ENCODE assay signal across 20 cellular contexts in the genomic region with DNA sequence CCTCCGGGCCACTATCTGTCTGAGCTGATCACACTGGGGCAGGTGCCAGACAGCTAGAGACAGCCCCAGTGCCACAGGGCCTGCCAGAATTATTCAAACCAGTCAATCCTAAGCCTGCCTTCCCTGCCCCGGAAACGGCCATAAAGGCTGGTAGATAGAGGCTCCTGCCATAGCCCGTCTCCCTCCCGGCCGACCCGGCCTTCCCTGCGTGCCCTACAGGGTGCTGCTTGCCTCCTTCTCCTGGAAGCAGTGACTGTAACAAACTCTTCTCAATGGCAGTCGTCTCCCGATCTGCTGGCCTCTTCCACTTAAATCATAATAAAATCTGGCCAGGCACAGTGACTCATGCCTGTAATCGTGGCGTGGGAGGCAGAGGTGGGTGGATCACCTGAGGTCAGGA.
"Had no signal": no experiment of that assay in that cellular context is flagged by ENCODE, and none has a peak within 500 bp of the region (broad histone marks: within the 10 kb centered on the region; RNA-seq: fewer than 3 reads in every experiment).

No MANE protein-coding gene starts in this region.

- H3K27ac ChIP-seq: adrenal gland, epithelial cell of prostate, foreskin keratinocyte, hepatocyte, prostate gland, skin epidermis, VCaP had no signal

- H3K4me1 ChIP-seq: adrenal gland, foreskin keratinocyte, prostate gland had no signal

- H3K36me3 Mint-ChIP-seq: activated naive CD4-positive, alpha-beta T cell treated with anti-CD3 and anti-CD28 coated beads, Interleukin-2, amount 50 U/mL, for 72 hours had no signal

- H2AFZ ChIP-seq: hepatocyte had no signal

- H3K27me3 Mint-ChIP-seq: activated CD4-positive, alpha-beta T cell treated with anti-CD3 and anti-CD28 coated beads for 36 hours; activated T-cell treated with anti-CD3 and anti-CD28 coated beads, Interleukin-2, amount 50 U/mL, for 24 hours; stimulated activated naive CD8-positive, alpha-beta T cell treated with anti-CD3 and anti-CD28 coated beads, Interleukin-15, amount 100 ng/mL, for 72 hours had no signal

- H3K9me3 Mint-ChIP-seq: activated T-helper 2 cell treated with anti-CD3 and anti-CD28 coated beads, Interferon-gamma antibody, Interleukin-2, Interleukin-4, amounts not matched to agents 10 μg/mL and 5 μg/mL and 100 μg/mL, durations not matched to agents 14 hours and 24 hours and 36 hours; nephron progenitor cell had no signal

- H3K4me1 Mint-ChIP-seq: activated CD4-positive, alpha-beta T cell treated with anti-CD3 and anti-CD28 coated beads for 36 hours; stimulated activated naive CD8-positive, alpha-beta T cell treated with anti-CD3 and anti-CD28 coated beads, Interleukin-15, amount 100 ng/mL, for 72 hours; T-helper 17 cell had no signal

- H3K4me3 Mint-ChIP-seq: activated CD4-positive, alpha-beta T cell treated with anti-CD3 and anti-CD28 coated beads for 36 hours; activated T-cell treated with anti-CD3 and anti-CD28 coated beads, Interleukin-2, amount 50 U/mL, for 24 hours; nephron progenitor cell; stimulated activated naive CD8-positive, alpha-beta T cell treated with anti-CD3 and anti-CD28 coated beads, Interleukin-15, amount 100 ng/mL, for 72 hours; T-helper 17 cell had no signal

- DNase-seq: activated CD4-positive, alpha-beta T cell treated with anti-CD3 and anti-CD28 coated beads for 36 hours; activated CD4-positive, alpha-beta T cell treated with anti-CD3 and anti-CD28 coated beads, Interleukin-2, amount 50 U/mL, for 48 hours; activated T-cell treated with anti-CD3 and anti-CD28 coated beads, Interleukin-2, amount 50 U/mL, for 24 hours; foreskin keratinocyte; left cardiac atrium; nephron progenitor cell; occipital lobe; right cardiac atrium; stimulated activated CD4-positive, alpha-beta T cell treated with anti-CD3 and anti-CD28 coated beads, Interleukin-4, amount 100 ng/mL, for 1 hour; stimulated activated naive CD8-positive, alpha-beta T cell treated with anti-CD3 and anti-CD28 coated beads, Interleukin-15, amount 100 ng/mL, for 72 hours; T-helper 17 cell; trophoblast cell had no signal

- H3K79me2 ChIP-seq: hepatocyte had no signal

- H3K4me3 ChIP-seq: adrenal gland, hepatocyte, prostate gland, skin epidermis had no signal

- H3K9me3 ChIP-seq: adrenal gland, prostate gland had no signal

- H3K27me3 ChIP-seq: adrenal gland, foreskin keratinocyte, hepatocyte had no signal

- H3K36me3 ChIP-seq: adrenal gland, prostate gland had no signal

- ATAC-seq: activated CD4-positive, alpha-beta T cell treated with anti-CD3 and anti-CD28 coated beads for 36 hours; activated naive CD4-positive, alpha-beta T cell treated with anti-CD3 and anti-CD28 coated beads, Interleukin-2, amount 50 U/mL, for 72 hours; foreskin keratinocyte; left cardiac atrium; right cardiac atrium; stimulated activated naive CD8-positive, alpha-beta T cell treated with anti-CD3 and anti-CD28 coated beads, Interleukin-15, amount 100 ng/mL, for 72 hours; T-helper 17 cell had no signal

- H3K4me2 ChIP-seq: hepatocyte had no signal

- H3K27ac Mint-ChIP-seq: activated CD4-positive, alpha-beta T cell treated with anti-CD3 and anti-CD28 coated beads for 36 hours; activated T-cell treated with anti-CD3 and anti-CD28 coated beads, Interleukin-2, amount 50 U/mL, for 24 hours; activated T-helper 2 cell treated with anti-CD3 and anti-CD28 coated beads, Interferon-gamma antibody, Interleukin-2, Interleukin-4, amounts not matched to agents 10 μg/mL and 5 μg/mL and 100 μg/mL, durations not matched to agents 14 hours and 24 hours and 36 hours; nephron progenitor cell; stimulated activated naive CD8-positive, alpha-beta T cell treated with anti-CD3 and anti-CD28 coated beads, Interleukin-15, amount 100 ng/mL, for 72 hours; T-helper 17 cell had no signal
